ENCODE assay signal across 17 cellular contexts in the genomic region with DNA sequence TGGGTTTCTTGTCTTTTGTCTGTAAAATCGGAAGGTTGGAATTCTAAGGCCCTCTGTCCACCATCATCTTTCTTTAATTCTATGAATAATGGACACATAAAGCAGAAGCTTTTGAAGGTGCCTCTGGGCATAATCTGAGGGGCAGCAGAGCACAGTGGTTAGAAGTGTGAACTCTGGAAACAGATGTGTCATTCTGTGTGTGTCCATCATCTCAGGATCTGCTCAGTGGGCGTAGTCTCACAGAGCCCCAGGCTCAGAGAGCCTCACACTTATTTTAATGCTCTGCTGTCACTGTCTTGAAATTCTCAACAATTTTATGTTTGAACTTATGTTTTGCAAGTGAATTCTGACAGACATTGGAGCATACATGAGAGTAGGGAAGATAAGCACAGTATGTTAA. TPM values are rescaled to one million over a fixed set of nuclear protein-coding genes. Genes with fewer than 3 reads are reported as not detected.
DNase-seq lines count a peak whose midpoint lies in the region; ATAC-seq, FAIRE-seq and TF ChIP-seq lines count a peak whose summit lies in the region.
"Had no signal": no experiment of that assay in that cellular context is flagged by ENCODE, and none has a peak within 500 bp of the region (broad histone marks: within the 10 kb centered on the region; RNA-seq: fewer than 3 reads in every experiment).

No MANE protein-coding gene starts in this region.

- TF ChIP-seq CTCF in K562 (IDR thresholded peaks at IDR 0.05 in 2 of 3, conservative IDR thresholded peaks at IDR 0.05 in 1 of 3; ENCODE audit: insufficient read depth in 2 of 3, low read depth in 1 of 3, low read length in 3 of 3) (no peak), upper lobe of right lung (IDR thresholded peaks at IDR 0.05) (no peak)

- H3K4me3 Mint-ChIP-seq in activated CD4-positive, alpha-beta T cell treated with anti-CD3 and anti-CD28 coated beads for 36 hours, result no peak overlapping the region
- peak overlapping the region; percentile 46 for H3K4me3 Mint-ChIP-seq in stimulated activated effector memory CD8-positive, alpha-beta T cell treated with anti-CD3 and anti-CD28 coated beads, Interleukin-12 subunit alpha, Interleukin-12 subunit beta, amount 100 ng/mL, for 72 hours
- H3K4me3 Mint-ChIP-seq: CD8-positive, alpha-beta T cell; H9 had no signal

- TF ChIP-seq RAD21 in K562 (CRISPR knock-in tag; conservative IDR thresholded peaks at IDR 0.05 in 1 of 2, IDR thresholded peaks at IDR 0.05 in 1 of 2), result no peak

- peak; percentile 58 for ATAC-seq in activated CD4-positive, alpha-beta T cell treated with anti-CD3 and anti-CD28 coated beads for 36 hours
- peak; percentile 52; the same call in 2 of the 3 replicates for ATAC-seq in K562
- peak; percentile 85 for ATAC-seq in stimulated activated effector memory CD8-positive, alpha-beta T cell treated with anti-CD3 and anti-CD28 coated beads, Interleukin-12 subunit alpha, Interleukin-12 subunit beta, amount 100 ng/mL, for 72 hours
- no peak for ATAC-seq in upper lobe of right lung
- ATAC-seq: CD8-positive, alpha-beta T cell had no signal

- intact Hi-C loops in activated CD4-positive, alpha-beta T cell treated with anti-CD3 and anti-CD28 coated beads for 36 hours (cut with DNase I, micrococcal nuclease), result loop anchor here (2.0 to 10.0 kb wide), 5 partner anchors 44 to 812 kb away; a partner anchor contains a TSS
- intact Hi-C loops in K562 (cut with micrococcal nuclease) (loop anchor here (5.0 kb wide), 2 partner anchors 157 to 177 kb away; no protein-coding TSS in a partner anchor), upper lobe of right lung (cut with DNase I) (no loop called here)

- peaks cover 2% of the 10 kb centered on the region for H3K4me1 Mint-ChIP-seq in activated CD4-positive, alpha-beta T cell treated with anti-CD3 and anti-CD28 coated beads for 36 hours
- peaks cover 18% of the 10 kb centered on the region for H3K4me1 Mint-ChIP-seq in stimulated activated effector memory CD8-positive, alpha-beta T cell treated with anti-CD3 and anti-CD28 coated beads, Interleukin-12 subunit alpha, Interleukin-12 subunit beta, amount 100 ng/mL, for 72 hours

- no peak overlapping the region for H3K4me2 ChIP-seq in K562 (ENCODE audit: insufficient read depth, low read length)

- TF ChIP-seq EP300 in K562 (IDR thresholded peaks at IDR 0.05; ENCODE audit: low read length), result no peak

- POLR2A ChIA-PET in activated CD4-positive, alpha-beta T cell treated with anti-CD3 and anti-CD28 coated beads for 36 hours (lab: Charles Lee), result no interaction called here
- POLR2A ChIA-PET in K562 (lab: Yijun Ruan, JAX), result no interaction called here

- H3K27me3 ChIP-seq in K562 (ENCODE audit: control insufficient read depth in 2 of 2, insufficient read depth in 2 of 2, low read length in 2 of 2), result peaks cover 3 to 10% of the 10 kb centered on the region in 2 experiments; a peak in 2 of 5 replicates
- H3K27me3 ChIP-seq in upper lobe of right lung, result peaks cover 29% of the 10 kb centered on the region

- no peak overlapping the region for H2AFZ ChIP-seq in K562 (ENCODE audit: low read depth, low read length)

- H3K9me3 ChIP-seq in K562 (replicated peaks; ENCODE audit: control insufficient read depth, insufficient read depth, low read depth, low read length) (no peaks in the 10 kb centered on the region), upper lobe of right lung (no peaks in the 10 kb centered on the region)

- H3K9me3 Mint-ChIP-seq in activated CD4-positive, alpha-beta T cell treated with anti-CD3 and anti-CD28 coated beads for 36 hours (ENCODE audit: low read depth), result no peaks in the 10 kb centered on the region
- H3K9me3 Mint-ChIP-seq in stimulated activated effector memory CD8-positive, alpha-beta T cell treated with anti-CD3 and anti-CD28 coated beads, Interleukin-12 subunit alpha, Interleukin-12 subunit beta, amount 100 ng/mL, for 72 hours, result no peaks in the 10 kb centered on the region
- H3K9me3 Mint-ChIP-seq: CD8-positive, alpha-beta T cell; H9 had no signal

- in situ Hi-C loops in K562 (cut with MboI), result no loop called here

- H3K4me3 ChIP-seq in K562 (no peak overlapping the region), upper lobe of right lung (no peak overlapping the region)

- no peaks in the 10 kb centered on the region for H3K36me3 Mint-ChIP-seq in activated CD4-positive, alpha-beta T cell treated with anti-CD3 and anti-CD28 coated beads for 36 hours (ENCODE audit: low read depth)
- no peaks in the 10 kb centered on the region for H3K36me3 Mint-ChIP-seq in stimulated activated effector memory CD8-positive, alpha-beta T cell treated with anti-CD3 and anti-CD28 coated beads, Interleukin-12 subunit alpha, Interleukin-12 subunit beta, amount 100 ng/mL, for 72 hours
- H3K36me3 Mint-ChIP-seq: CD14-positive monocyte; CD8-positive, alpha-beta T cell had no signal

- H3K4me1 ChIP-seq in K562 (replicated peaks in 1 of 2; ENCODE audit: control insufficient read depth in 2 of 2, insufficient read depth in 2 of 2, low read length in 2 of 2), result no peaks in the 10 kb centered on the region
- peaks cover 8% of the 10 kb centered on the region for H3K4me1 ChIP-seq in upper lobe of right lung

- FAIRE-seq in K562 (lab: Jason Lieb, UNC), result no peak
- FAIRE-seq: GM19239 had no signal

- H3K9ac ChIP-seq in K562 (ENCODE audit: insufficient read depth in 1 of 2, low read depth in 2 of 2, low read length in 2 of 2), result no peak overlapping the region

- no peaks in the 10 kb centered on the region for H3K36me3 ChIP-seq in K562 (ENCODE audit: control insufficient read depth, insufficient read depth, low read length)
- no peaks in the 10 kb centered on the region for H3K36me3 ChIP-seq in upper lobe of right lung

- TF ChIP-seq POLR2A in K562 (conservative IDR thresholded peaks at IDR 0.05), result no peak

- H3K9me1 ChIP-seq in K562 (ENCODE audit: control insufficient read depth, insufficient read depth, low read length), result no peaks in the 10 kb centered on the region

- DNase-seq in activated CD4-positive, alpha-beta T cell treated with anti-CD3 and anti-CD28 coated beads for 36 hours, result no peak
- no peak for DNase-seq in activated CD4-positive, alpha-beta T cell treated with anti-CD3 and anti-CD28 coated beads, Interleukin-2, amount 50 U/mL, for 48 hours
- DNase-seq in RPMI7951 (ENCODE audit: low read depth) (peak; percentile 8), K562 (ENCODE audit: extremely low read depth in 1 of 4, low spot score in 3 of 4) (no peak), upper lobe of right lung (no peak), NCI-H526 treated with DMSO at 0.1 percent for 48 hours (lab: John Stamatoyannopoulos, UW) (no peak)
- no peak for DNase-seq in stimulated activated effector memory CD8-positive, alpha-beta T cell treated with anti-CD3 and anti-CD28 coated beads, Interleukin-12 subunit alpha, Interleukin-12 subunit beta, amount 100 ng/mL, for 72 hours (ENCODE audit: low spot score in 2 of 2)
- DNase-seq in central memory CD4-positive, alpha-beta T cell, result no peak
- DNase-seq: CD8-positive, alpha-beta T cell; COR-L47; DMS53; GF-D8; GOT3; H9 had no signal

- peak overlapping the region; percentile 49 for H3K27ac Mint-ChIP-seq in activated CD4-positive, alpha-beta T cell treated with anti-CD3 and anti-CD28 coated beads for 36 hours
- H3K27ac Mint-ChIP-seq in stimulated activated effector memory CD8-positive, alpha-beta T cell treated with anti-CD3 and anti-CD28 coated beads, Interleukin-12 subunit alpha, Interleukin-12 subunit beta, amount 100 ng/mL, for 72 hours, result peak overlapping the region; percentile 84
- H3K27ac Mint-ChIP-seq: CD14-positive monocyte; CD8-positive, alpha-beta T cell; H9 had no signal

- no peaks in the 10 kb centered on the region for H4K20me1 ChIP-seq in K562 (replicated peaks; ENCODE audit: control insufficient read depth, insufficient read depth, low read length)

- BruUV-seq in K562 (replicated peaks; lab: Mats Ljungman, UMichigan), result no TSS peak

- H3K27ac ChIP-seq in K562 (ENCODE audit: extremely low read depth, low read depth, low read length) (no peak overlapping the region), upper lobe of right lung (no peak overlapping the region)
- H3K27ac ChIP-seq: 22Rv1 had no signal

- WGBS in K562 (ENCODE audit: insufficient coverage, low coverage, missing lambda C conversion rate), result 0% methylated on average over 2 of the region's 2 CpGs

- CTCF ChIA-PET in activated CD4-positive, alpha-beta T cell treated with anti-CD3 and anti-CD28 coated beads for 36 hours (lab: Charles Lee), result interaction anchor here (1.1 to 1.5 kb wide), 3 partner anchors 12 to 25 kb away, joined by 3 to 5 read pairs (median 4); no protein-coding TSS in a partner anchor
- CTCF ChIA-PET in K562 (lab: Yijun Ruan, JAX; ENCODE audit: low intra/inter-chr PET ratio), result no interaction called here

- peaks cover 44% of the 10 kb centered on the region for H3K27me3 Mint-ChIP-seq in activated CD4-positive, alpha-beta T cell treated with anti-CD3 and anti-CD28 coated beads for 36 hours

- H3K79me2 ChIP-seq in K562 (ENCODE audit: control insufficient read depth, insufficient read depth, low read length), result no peaks in the 10 kb centered on the region

RNA-seq across cellular contexts. Expression of a gene that starts 31.0 kb away (rescaled TPM):
- 10 to 100 TPM; 26.2 to 39.5 TPM for total RNA-seq in activated CD4-positive, alpha-beta T cell treated with anti-CD3 and anti-CD28 coated beads for 36 hours
- total RNA-seq in RPMI7951 (2014; rRNA removed; shearing (Covaris generic)), result 10.5 and 15.3 TPM in 2 replicates
- total RNA-seq in K562 (2011; cell fraction: chromatin; rRNA removed; ENCODE audit: low replicate concordance), result 33.4 and 55.4 TPM in 2 replicates
- 16.0 and 23.0 TPM in 2 replicates for total RNA-seq in K562 (2011; cell fraction: nucleolus; rRNA removed)
- 29.9 TPM in 2 replicates for total RNA-seq in K562 (2011; cell fraction: nucleoplasm; rRNA removed)
- total RNA-seq in K562 (2014; rRNA removed), result 9.6 and 10.8 TPM in 2 replicates
- 12.4 and 12.7 TPM in 2 replicates for total RNA-seq in K562 (2014; rRNA removed; fragmentation: Illumina TruSeq; extraction: Trizol)
- 19.3 and 20.7 TPM in 2 replicates for total RNA-seq in K562 (2015; rRNA removed; fragmentation: Illumina TruSeq; extraction: Trizol)
- 11.1 and 14.1 TPM in 2 replicates for total RNA-seq in K562 (2021)
- polyA plus RNA-seq in K562 (2011; rRNA removed), result 13.7 and 22.8 TPM in 2 replicates
- polyA plus RNA-seq in K562 (2011; cell fraction: cytosol; rRNA removed), result 4.3 and 9.2 TPM in 2 replicates
- polyA plus RNA-seq in K562 (2011; cell fraction: nucleus; rRNA removed), result 94.9 and 129 TPM in 2 replicates
- polyA plus RNA-seq in K562 (2012), result 8.9 and 11.6 TPM in 2 replicates
- 11.3 and 15.3 TPM in 2 replicates for polyA plus RNA-seq in K562 (2014; fragmentation: Illumina TruSeq; extraction: Trizol)
- polyA plus RNA-seq in K562 (2014; fragmentation: Nextera tagmentation; extraction: Ambion mirVana), result 1 to 10 TPM; 3.3 to 3.6 TPM
- polyA plus RNA-seq in K562 (2014; rRNA removed), result 11.6 and 12.2 TPM in 2 replicates
- polyA minus RNA-seq in K562 (2011; rRNA and poly(A)+ RNA removed), result 11.7 and 21.5 TPM in 2 replicates
- 6.0 and 6.9 TPM in 2 replicates for polyA minus RNA-seq in K562 (2011; cell fraction: cytosol; rRNA and poly(A)+ RNA removed)
- 27.1 and 60.1 TPM in 2 replicates for polyA minus RNA-seq in K562 (2011; cell fraction: nucleus; rRNA and poly(A)+ RNA removed)
- total RNA-seq in upper lobe of right lung, result 37.8 TPM

RNA-seq across cellular contexts. Expression of a gene that starts 43.4 kb away (rescaled TPM):
- total RNA-seq in activated CD4-positive, alpha-beta T cell treated with anti-CD3 and anti-CD28 coated beads for 36 hours, result 10 to 100 TPM; 23.5 to 56.4 TPM
- 10.8 and 13.0 TPM in 2 replicates for total RNA-seq in RPMI7951 (2014; rRNA removed; shearing (Covaris generic))
- 7.7 and 29.7 TPM in 2 replicates for total RNA-seq in K562 (2011; cell fraction: chromatin; rRNA removed; ENCODE audit: low replicate concordance)
- total RNA-seq in K562 (2011; cell fraction: nucleolus; rRNA removed), result 2.8 and 5.1 TPM in 2 replicates
- total RNA-seq in K562 (2011; cell fraction: nucleoplasm; rRNA removed), result 13.0 and 21.4 TPM in 2 replicates
- total RNA-seq in K562 (2014; rRNA removed) (1.5 and 2.1 TPM in 2 replicates), K562 (2014; rRNA removed; fragmentation: Illumina TruSeq; extraction: Trizol) (3.4 and 3.5 TPM in 2 replicates), K562 (2015; rRNA removed; fragmentation: Illumina TruSeq; extraction: Trizol) (1.9 and 2.4 TPM in 2 replicates), K562 (2021) (5.5 and 6.7 TPM in 2 replicates), upper lobe of right lung (42.0 TPM)
- polyA plus RNA-seq in K562 (2011; rRNA removed) (27.5 and 34.2 TPM in 2 replicates), K562 (2014; fragmentation: Illumina TruSeq; extraction: Trizol) (4.0 and 4.1 TPM in 2 replicates), K562 (2014; fragmentation: Nextera tagmentation; extraction: Ambion mirVana) (10 to 100 TPM in 1 of 2 experiments, 1 to 10 TPM in 1; 9.7 to 10.7 TPM), K562 (2014; rRNA removed) (6.4 and 11.0 TPM in 2 replicates)
- polyA plus RNA-seq in K562 (2011; cell fraction: cytosol; rRNA removed), result 6.5 and 18.8 TPM in 2 replicates
- 8.4 and 16.2 TPM in 2 replicates for polyA plus RNA-seq in K562 (2011; cell fraction: nucleus; rRNA removed)
- 8.8 TPM in 2 replicates for polyA plus RNA-seq in K562 (2012)
- polyA minus RNA-seq in K562 (2011; rRNA and poly(A)+ RNA removed), result 16.5 and 22.3 TPM in 2 replicates
- 3.2 and 5.3 TPM in 2 replicates for polyA minus RNA-seq in K562 (2011; cell fraction: cytosol; rRNA and poly(A)+ RNA removed)
- polyA minus RNA-seq in K562 (2011; cell fraction: nucleus; rRNA and poly(A)+ RNA removed), result 5.5 and 14.8 TPM in 2 replicates
